Comparison of ENCODE assay signal across 10 cellular contexts in genomic region chr7:24407965-24408364, GRCh38.
"Had no signal": no experiment of that assay in that cellular context is flagged by ENCODE, and none has a peak within 500 bp of the region (broad histone marks: within the 10 kb centered on the region; RNA-seq: fewer than 3 reads in every experiment).

No MANE protein-coding gene starts in this region.

- H3K27ac Mint-ChIP-seq: HFFc6, IgD-negative memory B cell had no signal

- H3K27ac ChIP-seq: HL-60, KMS-11 had no signal

- H3K4me2 ChIP-seq: KMS-11 had no signal

- H3K9me3 ChIP-seq: HAP-1 had no signal

- ATAC-seq: HCT116, HepG2 had no signal

- H3K4me3 Mint-ChIP-seq: HFFc6, IgD-negative memory B cell had no signal

- DNase-seq: GOT3, HFFc6, KBM-7 had no signal

- FAIRE-seq: H54, HepG2 had no signal

- H3K4me3 ChIP-seq: HAP-1 had no signal

- H3K9ac ChIP-seq: KMS-11 had no signal

- H3K36me3 ChIP-seq: HAP-1 had no signal

- H3K9me3 Mint-ChIP-seq: HFFc6 had no signal
